34 cellular contexts compared by ENCODE assay signal in the genomic region with DNA sequence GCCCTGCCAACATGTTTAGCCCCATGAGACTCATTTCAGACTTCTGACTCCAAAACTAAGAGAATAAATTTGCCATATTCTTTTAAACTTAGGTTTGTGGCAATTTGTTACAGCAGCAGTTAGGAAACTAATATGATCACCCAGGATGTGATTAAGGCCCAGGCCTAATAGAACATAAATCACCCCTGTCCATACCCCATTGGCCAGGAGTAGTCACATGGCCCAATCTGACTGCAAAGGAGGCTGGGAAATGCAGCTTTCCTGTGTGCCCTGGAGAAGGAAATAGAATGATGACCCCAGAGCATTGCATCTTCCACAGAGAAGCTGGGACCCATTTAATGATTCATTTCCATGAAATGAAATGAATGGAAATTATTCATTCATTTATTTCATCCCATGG.
"Had no signal": no experiment of that assay in that cellular context is flagged by ENCODE, and none has a peak within 500 bp of the region (broad histone marks: within the 10 kb centered on the region; RNA-seq: fewer than 3 reads in every experiment).

No MANE protein-coding gene starts in this region.

- DNase-seq: Karpas-422, Kasumi-1, MG63, MM.1S, MV-4-11, NCI-H1048, NCI-H1092, NCI-H1092 treated with DMSO at 0.1 percent for 48 hours, NCI-H1105, NCI-H1105 treated with DMSO at 0.1 percent for 48 hours, NCI-H1417, NCI-H1417 treated with DMSO at 0.1 percent for 48 hours, NCI-H1436, NCI-H1436 treated with DMSO at 0.1 percent for 48 hours, NCI-H146, NCI-H1694, NCI-H1694 treated with DMSO at 0.1 percent for 48 hours, NCI-H187, NCI-H187 treated with DMSO at 0.1 percent for 48 hours, NCI-H1930, NCI-H2029, NCI-H2029 treated with DMSO at 0.1 percent for 48 hours, NCI-H2081, NCI-H2081 treated with DMSO at 0.1 percent for 48 hours, NCI-H2107, NCI-H2171, NCI-H2171 treated with DMSO at 0.1 percent for 48 hours, NCI-H2227 treated with DMSO at 0.1 percent for 48 hours, NCI-H226, NCI-H345, NCI-H446, NCI-H446 treated with DMSO at 0.1 percent for 48 hours, NCI-H510A, NCI-H510A treated with DMSO at 0.1 percent for 48 hours had no signal

- H3K27me3 ChIP-seq: MG63 had no signal

- H3K36me3 ChIP-seq: MG63 had no signal

- H3K9me3 ChIP-seq: MG63 had no signal

- H3K4me3 ChIP-seq: MG63 had no signal
